In the genomic region with DNA sequence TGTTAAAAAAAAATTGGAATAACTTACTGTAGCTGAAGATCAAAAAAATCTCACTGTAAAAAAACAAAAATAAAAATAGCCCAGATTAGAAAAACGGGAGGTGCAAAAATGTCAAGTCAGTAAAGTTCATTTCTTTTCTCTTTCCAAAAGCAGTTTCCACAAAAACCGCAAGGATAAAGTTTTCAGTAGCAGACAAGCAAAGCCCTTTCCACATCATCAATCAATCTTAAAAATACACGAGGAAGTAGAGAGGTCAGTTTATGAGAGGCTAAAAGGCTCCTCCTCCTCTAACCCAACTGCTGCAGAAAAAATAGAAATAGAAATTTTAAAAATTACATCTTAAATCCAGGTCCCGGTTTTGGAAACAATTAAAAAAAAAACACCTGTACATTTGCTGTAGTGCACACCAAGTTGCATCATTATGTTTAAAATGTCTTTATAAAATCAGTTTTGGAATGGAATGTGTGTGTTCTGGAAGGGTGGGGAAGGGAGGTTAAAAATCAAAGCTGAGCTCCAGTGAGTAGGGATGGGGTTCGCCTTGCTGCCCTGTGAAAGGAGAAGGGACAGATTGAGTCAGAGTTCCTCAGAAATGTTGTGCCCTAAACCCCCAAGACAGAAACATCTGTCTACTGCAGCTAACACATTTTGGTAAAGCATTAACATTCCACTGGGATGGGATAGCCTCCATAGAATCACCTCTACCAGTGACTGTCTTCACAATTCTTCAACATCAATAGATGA, we compare ENCODE assay signal across 9 cellular contexts. TPM values are rescaled to one million over a fixed set of nuclear protein-coding genes. Genes with fewer than 3 reads are reported as not detected.
DNase-seq lines count a peak whose midpoint lies in the region; ATAC-seq and TF ChIP-seq lines count a peak whose summit lies in the region.
"Had no signal": no experiment of that assay in that cellular context is flagged by ENCODE, and none has a peak within 500 bp of the region (broad histone marks: within the 10 kb centered on the region; RNA-seq: fewer than 3 reads in every experiment).

No MANE protein-coding gene starts in this region.

- peak overlapping the region; percentile 3 for H3K4me3 ChIP-seq in AG09309 (ENCODE audit: control insufficient read depth, low read depth, low read length)

- ATAC-seq in HG02610 (IDR thresholded peaks at IDR 0.05; ENCODE audit: unreplicated experiment): peak; percentile 13
- peak; percentile 11 for ATAC-seq in activated CD8-positive, alpha-beta T cell treated with anti-CD3 and anti-CD28 coated beads for 36 hours
- no peak for ATAC-seq in HG02970 (IDR thresholded peaks at IDR 0.05; ENCODE audit: low FRiP score, unreplicated experiment)

- DNase-seq in AG09309 (ENCODE audit: low read depth) (no peak), kidney glomerular epithelial cell (lab: John Stamatoyannopoulos, UW) (peak; percentile 35), RWPE1 (ENCODE audit: low spot score) (no peak), medulla oblongata (ENCODE audit: extremely low spot score) (no peak)
- no peak for DNase-seq in activated CD8-positive, alpha-beta T cell treated with anti-CD3 and anti-CD28 coated beads for 36 hours
- DNase-seq in activated CD4-positive, CD25-positive, alpha-beta regulatory T cell (lab: John Stamatoyannopoulos, UW): no peak
- DNase-seq: stimulated activated naive CD4-positive, alpha-beta T cell had no signal

- no peaks in the 10 kb centered on the region for H3K9me3 Mint-ChIP-seq in activated CD8-positive, alpha-beta T cell treated with anti-CD3 and anti-CD28 coated beads for 36 hours

- H3K36me3 Mint-ChIP-seq in activated CD8-positive, alpha-beta T cell treated with anti-CD3 and anti-CD28 coated beads for 36 hours (ENCODE audit: low read depth): peaks cover 89% of the 10 kb centered on the region

- peak overlapping the region; percentile 100 for H3K27ac Mint-ChIP-seq in activated CD8-positive, alpha-beta T cell treated with anti-CD3 and anti-CD28 coated beads for 36 hours

- CTCF ChIA-PET in activated CD8-positive, alpha-beta T cell treated with anti-CD3 and anti-CD28 coated beads for 36 hours (lab: Charles Lee): no interaction called here
- CTCF ChIA-PET in RWPE1 (lab: Yijun Ruan, JAX): no interaction called here

- intact Hi-C loops in activated CD8-positive, alpha-beta T cell treated with anti-CD3 and anti-CD28 coated beads for 36 hours (cut with micrococcal nuclease): loop anchor here (10.0 kb wide), 1 partner anchor 1281 kb away; no protein-coding TSS in a partner anchor

- no peaks in the 10 kb centered on the region for H3K27me3 Mint-ChIP-seq in activated CD8-positive, alpha-beta T cell treated with anti-CD3 and anti-CD28 coated beads for 36 hours

- peak overlapping the region; percentile 94 for H3K4me3 Mint-ChIP-seq in activated CD8-positive, alpha-beta T cell treated with anti-CD3 and anti-CD28 coated beads for 36 hours

- no peak for TF ChIP-seq CTCF in AG09309 (IDR thresholded peaks at IDR 0.05; ENCODE audit: control insufficient read depth, insufficient read depth, low read depth, low read length, missing control alignments)
- no peak for TF ChIP-seq CTCF in activated CD8-positive, alpha-beta T cell treated with anti-CD3 and anti-CD28 coated beads for 36 hours (IDR thresholded peaks at IDR 0.05)
- TF ChIP-seq CTCF in RWPE1 (conservative IDR thresholded peaks at IDR 0.05; ENCODE audit: low read depth): no peak

- peaks cover 67% of the 10 kb centered on the region for H3K4me1 Mint-ChIP-seq in activated CD8-positive, alpha-beta T cell treated with anti-CD3 and anti-CD28 coated beads for 36 hours (ENCODE audit: low read depth)

- H3K27ac ChIP-seq in RWPE1: no peak overlapping the region

- POLR2A ChIA-PET in activated CD8-positive, alpha-beta T cell treated with anti-CD3 and anti-CD28 coated beads for 36 hours (lab: Charles Lee): interaction anchor here (1.1 to 6.4 kb wide), 6 partner anchors 8 to 119 kb away, joined by 4 to 102 read pairs (median 13); no protein-coding TSS in a partner anchor
- POLR2A ChIA-PET in RWPE1 (lab: Yijun Ruan, JAX; ENCODE audit: low non-redundant PET): no interaction called here

RNA-seq across cellular contexts. Expression of a gene that starts 5.8 kb away (rescaled TPM):
- 1,000 to 10,000 TPM; 1,078 to 1,115 TPM for total RNA-seq in activated CD8-positive, alpha-beta T cell treated with anti-CD3 and anti-CD28 coated beads for 36 hours

RNA-seq across cellular contexts. Expression of a gene that starts 16.4 kb away (rescaled TPM):
- total RNA-seq in activated CD8-positive, alpha-beta T cell treated with anti-CD3 and anti-CD28 coated beads for 36 hours: not detected
